In the genomic region with DNA sequence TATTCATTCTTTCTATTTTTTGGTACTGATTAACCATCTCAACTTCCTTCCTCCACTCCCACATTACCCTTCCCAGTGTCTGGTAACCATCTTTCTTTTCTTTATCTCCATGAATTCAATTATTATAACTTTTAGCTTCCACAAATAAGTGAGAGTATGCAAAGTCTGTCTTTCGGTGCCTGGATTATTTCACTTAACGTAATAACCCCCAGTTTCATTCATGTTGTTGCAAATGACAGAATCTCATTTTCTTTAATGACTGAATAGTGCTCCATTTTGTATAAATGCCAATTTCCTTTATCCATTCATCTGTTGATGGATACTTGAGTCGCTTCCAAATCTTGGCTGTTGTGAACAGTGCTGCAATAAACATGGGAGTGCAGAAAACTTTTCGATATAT, we compare ENCODE assay signal across 24 cellular contexts.
"Had no signal": no experiment of that assay in that cellular context is flagged by ENCODE, and none has a peak within 500 bp of the region (broad histone marks: within the 10 kb centered on the region; RNA-seq: fewer than 3 reads in every experiment).

No MANE protein-coding gene starts in this region.

- DNase-seq: hippocampal formation; immature natural killer cell; kidney; left colon; left lung; lower lobe of right lung; mammary epithelial cell; mesenchymal stem cell; naive thymus-derived CD8-positive, alpha-beta T cell; nucleus accumbens; pancreas; posterior cingulate gyrus; retina; right cardiac atrium; spleen; stimulated activated CD4-positive, alpha-beta T cell treated with anti-CD3 and anti-CD28 coated beads, Interleukin-4, amount 100 ng/mL, for 24 hours; stimulated activated naive CD4-positive, alpha-beta T cell; tibial artery; trophoblast cell had no signal

- H3K27me3 ChIP-seq: left lung, pancreas, spleen, suprapubic skin, tibial artery, vagina had no signal

- H3K4me3 ChIP-seq: left lung, lower lobe of right lung, pancreas, prostate gland, skin epidermis, spleen, suprapubic skin, thoracic aorta, tibial artery, vagina had no signal

- H3K36me3 ChIP-seq: left lung, lower lobe of right lung, pancreas, prostate gland, spleen, suprapubic skin, thoracic aorta, tibial artery, vagina had no signal

- H3K4me1 ChIP-seq: left lung, lower lobe of right lung, pancreas, prostate gland, spleen, suprapubic skin, tibial artery, vagina had no signal

- H3K9me3 ChIP-seq: left lung, lower lobe of right lung, pancreas, prostate gland, suprapubic skin, thoracic aorta, tibial artery, vagina had no signal

- H3K27ac ChIP-seq: left lung, lower lobe of right lung, pancreas, prostate gland, skin epidermis, spleen, suprapubic skin, thoracic aorta, tibial artery, vagina had no signal
